12 cellular contexts compared by ENCODE assay signal in genomic region chr17:59761385-59762021, GRCh38. TPM values are rescaled to one million over a fixed set of nuclear protein-coding genes. Genes with fewer than 3 reads are reported as not detected.
DNase-seq lines count a peak whose midpoint lies in the region; ATAC-seq, FAIRE-seq and TF ChIP-seq lines count a peak whose summit lies in the region.
"Had no signal": no experiment of that assay in that cellular context is flagged by ENCODE, and none has a peak within 500 bp of the region (broad histone marks: within the 10 kb centered on the region; RNA-seq: fewer than 3 reads in every experiment).

No MANE protein-coding gene starts in this region.

- no peak overlapping the region for H2AFZ ChIP-seq in keratinocyte (ENCODE audit: control insufficient read depth, low read length)

- peaks cover 71% of the 10 kb centered on the region for H3K4me1 Mint-ChIP-seq in activated naive CD4-positive, alpha-beta T cell treated with anti-CD3 and anti-CD28 coated beads for 36 hours (ENCODE audit: low read depth)
- peaks cover 30% of the 10 kb centered on the region for H3K4me1 Mint-ChIP-seq in activated naive CD8-positive, alpha-beta T cell treated with anti-CD3 and anti-CD28 coated beads, Interleukin-2, amount 10 ng/mL, durations not matched to agents 7 days and 5 days

- TF ChIP-seq CTCF in keratinocyte (optimal IDR thresholded peaks at IDR 0.05 in 1 of 3, IDR thresholded peaks at IDR 0.05 in 1 of 3, conservative IDR thresholded peaks at IDR 0.05 in 1 of 3; ENCODE audit: extremely low read depth in 1 of 3, insufficient read depth in 2 of 3, low read length in 3 of 3), result no peak
- TF ChIP-seq CTCF in tibial artery (IDR thresholded peaks at IDR 0.05), result no peak
- no peak for TF ChIP-seq CTCF in testis (IDR thresholded peaks at IDR 0.05)

- no peak for TF ChIP-seq POLR2A in testis (IDR thresholded peaks at IDR 0.05)

- peak overlapping the region; percentile 40 for H3K4me2 ChIP-seq in keratinocyte (ENCODE audit: control insufficient read depth, extremely low read depth, insufficient read depth, low read depth, low read length)

- CTCF ChIA-PET in activated naive CD4-positive, alpha-beta T cell treated with anti-CD3 and anti-CD28 coated beads for 36 hours (lab: Charles Lee), result interaction anchor here (1.7 to 2.3 kb wide), 2 partner anchors 9 to 98 kb away, joined by 9 to 11 read pairs; no protein-coding TSS in a partner anchor

- no peaks in the 10 kb centered on the region for H3K9me3 Mint-ChIP-seq in activated naive CD4-positive, alpha-beta T cell treated with anti-CD3 and anti-CD28 coated beads for 36 hours
- H3K9me3 Mint-ChIP-seq in activated naive CD8-positive, alpha-beta T cell treated with anti-CD3 and anti-CD28 coated beads, Interleukin-2, amount 10 ng/mL, durations not matched to agents 7 days and 5 days, result peaks cover 8% of the 10 kb centered on the region

- no peak overlapping the region for H3K4me3 ChIP-seq in keratinocyte (ENCODE audit: control insufficient read depth in 2 of 3, extremely low read depth in 1 of 3, insufficient read depth in 2 of 3, low read depth in 1 of 3, low read length in 3 of 3)
- H3K4me3 ChIP-seq in tibial artery, result peak overlapping the region in 1 of 2 donors; percentile 20
- H3K4me3 ChIP-seq in testis, result no peak overlapping the region
- H3K4me3 ChIP-seq: dorsolateral prefrontal cortex, ovary, vagina had no signal

- H3K9ac ChIP-seq in keratinocyte (ENCODE audit: control insufficient read depth, extremely low read depth, insufficient read depth, low read length), result peak overlapping the region; percentile 38

- WGBS in testis, 2 donors, result 69 to 78% methylated on average over 3 of the region's 3 CpGs

- H3K36me3 ChIP-seq in keratinocyte (ENCODE audit: control insufficient read depth in 2 of 2, extremely low read depth in 1 of 2, insufficient read depth in 2 of 2, low read length in 2 of 2) (peaks cover 4 to 8% of the 10 kb centered on the region in 2 experiments), tibial artery (peaks cover 3 to 6% (median 5%) of the 10 kb centered on the region in 3 donors), testis (ENCODE audit: low read depth, missing control alignments) (no peaks in the 10 kb centered on the region)
- H3K36me3 ChIP-seq: ovary, vagina had no signal

- intact Hi-C loops in activated naive CD4-positive, alpha-beta T cell treated with anti-CD3 and anti-CD28 coated beads for 36 hours (cut with micrococcal nuclease), result loop anchor here (1.0 to 10.0 kb wide), 6 partner anchors 7 to 1427 kb away; no protein-coding TSS in a partner anchor
- intact Hi-C loops in tibial artery (cut with DNase I; ENCODE audit: low total_unique reads) (no loop called here), testis (cut with DNase I; ENCODE audit: low total_unique reads) (no loop called here)

- no peak for FAIRE-seq in keratinocyte (lab: Jason Lieb, UNC)

- peak overlapping the region; percentile 98 for H3K27ac Mint-ChIP-seq in activated naive CD4-positive, alpha-beta T cell treated with anti-CD3 and anti-CD28 coated beads for 36 hours
- H3K27ac Mint-ChIP-seq in activated naive CD8-positive, alpha-beta T cell treated with anti-CD3 and anti-CD28 coated beads, Interleukin-2, amount 10 ng/mL, durations not matched to agents 7 days and 5 days, result peak overlapping the region; percentile 43

- no peaks in the 10 kb centered on the region for H4K20me1 ChIP-seq in keratinocyte (ENCODE audit: control insufficient read depth, extremely low read depth, insufficient read depth, low read length)

- H3K79me2 ChIP-seq in keratinocyte (ENCODE audit: control insufficient read depth, insufficient read depth, low read length), result peaks cover 2% of the 10 kb centered on the region

- POLR2A ChIA-PET in activated naive CD8-positive, alpha-beta T cell treated with anti-CD3 and anti-CD28 coated beads, Interleukin-2, amount 10 ng/mL, durations not matched to agents 7 days and 5 days (lab: Charles Lee), result interaction anchor here (0.7 to 2.1 kb wide), 4 partner anchors 65 to 81 kb away, joined by 3 to 5 read pairs (median 3); no protein-coding TSS in a partner anchor

- dilution Hi-C loops in keratinocyte (cut with MboI; ENCODE audit: extremely low pct_ligation_motif_present, low sequenced_read_pairs), result no loop called here

- H3K27ac ChIP-seq in keratinocyte (ENCODE audit: control insufficient read depth, insufficient read depth, low read length) (peak overlapping the region; percentile 93), tibial artery (peak overlapping the region; percentile 42 to 53), testis (no peak overlapping the region)
- H3K27ac ChIP-seq: C4-2B, ovary, vagina had no signal

- H3K4me3 Mint-ChIP-seq in activated naive CD4-positive, alpha-beta T cell treated with anti-CD3 and anti-CD28 coated beads for 36 hours, result peak overlapping the region; percentile 36
- no peak overlapping the region for H3K4me3 Mint-ChIP-seq in activated naive CD8-positive, alpha-beta T cell treated with anti-CD3 and anti-CD28 coated beads, Interleukin-2, amount 10 ng/mL, durations not matched to agents 7 days and 5 days

- ATAC-seq in activated naive CD8-positive, alpha-beta T cell treated with anti-CD3 and anti-CD28 coated beads, Interleukin-2, amount 10 ng/mL, durations not matched to agents 7 days and 5 days (ENCODE audit: low read depth), result no peak
- ATAC-seq in GM21825 (IDR thresholded peaks at IDR 0.05; ENCODE audit: unreplicated experiment), result no peak

- no peaks in the 10 kb centered on the region for H3K27me3 ChIP-seq in keratinocyte (ENCODE audit: control insufficient read depth, extremely low read depth, insufficient read depth, low read length)
- H3K27me3 ChIP-seq in tibial artery, result no peaks in the 10 kb centered on the region
- H3K27me3 ChIP-seq in testis, result no peaks in the 10 kb centered on the region
- H3K27me3 ChIP-seq: dorsolateral prefrontal cortex, ovary, vagina had no signal

- no peaks in the 10 kb centered on the region for H3K27me3 Mint-ChIP-seq in activated naive CD4-positive, alpha-beta T cell treated with anti-CD3 and anti-CD28 coated beads for 36 hours (ENCODE audit: low read depth)
- H3K27me3 Mint-ChIP-seq in activated naive CD8-positive, alpha-beta T cell treated with anti-CD3 and anti-CD28 coated beads, Interleukin-2, amount 10 ng/mL, durations not matched to agents 7 days and 5 days, result no peaks in the 10 kb centered on the region

- no peaks in the 10 kb centered on the region for H3K9me3 ChIP-seq in keratinocyte (ENCODE audit: control insufficient read depth, low read depth, low read length)
- no peaks in the 10 kb centered on the region for H3K9me3 ChIP-seq in tibial artery
- no peaks in the 10 kb centered on the region for H3K9me3 ChIP-seq in testis
- H3K9me3 ChIP-seq: ovary, vagina had no signal

- peaks cover 39% of the 10 kb centered on the region for H3K4me1 ChIP-seq in keratinocyte (ENCODE audit: control insufficient read depth, extremely low read depth, insufficient read depth, low read length)
- peaks cover 0 to 47% (median 4%) of the 10 kb centered on the region in 4 donors for H3K4me1 ChIP-seq in tibial artery
- H3K4me1 ChIP-seq in testis, result no peaks in the 10 kb centered on the region

- no peaks in the 10 kb centered on the region for H3K9me1 ChIP-seq in keratinocyte (ENCODE audit: control insufficient read depth, extremely low read depth, insufficient read depth, low read length)

- DNase-seq in activated naive CD4-positive, alpha-beta T cell treated with anti-CD3 and anti-CD28 coated beads for 36 hours, result no peak
- no peak for DNase-seq in activated naive CD4-positive, alpha-beta T cell treated with anti-CD3 and anti-CD28 coated beads, Interleukin-2, amount 50 U/mL, for 16 hours
- no peak for DNase-seq in activated naive CD8-positive, alpha-beta T cell treated with anti-CD3 and anti-CD28 coated beads, Interleukin-2, amount 10 ng/mL, durations not matched to agents 7 days and 5 days
- no peak for DNase-seq in keratinocyte (ENCODE audit: low read depth, low spot score)
- no peak for DNase-seq in tibial artery
- DNase-seq in DMS79 treated with DMSO at 0.1 percent for 48 hours (lab: John Stamatoyannopoulos, UW), result no peak
- DNase-seq in testis, result no peak
- DNase-seq: dorsolateral prefrontal cortex, ovary had no signal

- peaks cover 43% of the 10 kb centered on the region for H3K36me3 Mint-ChIP-seq in activated naive CD4-positive, alpha-beta T cell treated with anti-CD3 and anti-CD28 coated beads for 36 hours (ENCODE audit: low read depth)
- peaks cover 49% of the 10 kb centered on the region for H3K36me3 Mint-ChIP-seq in activated naive CD8-positive, alpha-beta T cell treated with anti-CD3 and anti-CD28 coated beads, Interleukin-2, amount 10 ng/mL, durations not matched to agents 7 days and 5 days

RNA-seq across cellular contexts. Expression of gene VMP1, which starts 54.0 kb away (rescaled TPM):
- 100 to 1,000 TPM; 423 to 438 TPM for total RNA-seq in activated naive CD4-positive, alpha-beta T cell treated with anti-CD3 and anti-CD28 coated beads for 36 hours
- total RNA-seq in activated naive CD8-positive, alpha-beta T cell treated with anti-CD3 and anti-CD28 coated beads, Interleukin-2, amount 10 ng/mL, durations not matched to agents 7 days and 5 days, result 100 to 1,000 TPM; 114 to 116 TPM
- polyA plus RNA-seq in keratinocyte (90.6 to 326 TPM (median 303 TPM) in 3 replicates), testis (ENCODE audit: insufficient read depth, low read depth, low replicate concordance) (63.1 TPM)
- polyA plus RNA-seq in keratinocyte (2011; ENCODE audit: low read depth), result 196 TPM
- polyA plus RNA-seq in keratinocyte (2011; cell fraction: cytosol; rRNA removed), result 29.5 and 61.2 TPM in 2 replicates
- polyA plus RNA-seq in keratinocyte (2011; cell fraction: nucleus; rRNA removed), result 630 and 768 TPM in 2 replicates
- polyA plus RNA-seq in keratinocyte (2012; ENCODE audit: low replicate concordance), result 78.0 and 222 TPM in 2 replicates
- 132 to 414 TPM (median 326 TPM) in 3 replicates for polyA minus RNA-seq in keratinocyte
- polyA minus RNA-seq in keratinocyte (2011; cell fraction: cytosol; rRNA and poly(A)+ RNA removed), result 47.0 TPM
- 294 and 592 TPM in 2 replicates for polyA minus RNA-seq in keratinocyte (2011; cell fraction: nucleus; rRNA and poly(A)+ RNA removed)
- total RNA-seq in testis, result 100 to 1,000 TPM; 108 to 144 TPM

RNA-seq across cellular contexts. Expression of gene PTRH2, which starts 54.3 kb away (rescaled TPM):
- total RNA-seq in activated naive CD4-positive, alpha-beta T cell treated with anti-CD3 and anti-CD28 coated beads for 36 hours, result 10 to 100 TPM; 19.7 to 24.4 TPM
- 10 to 100 TPM; 16.2 to 17.3 TPM for total RNA-seq in activated naive CD8-positive, alpha-beta T cell treated with anti-CD3 and anti-CD28 coated beads, Interleukin-2, amount 10 ng/mL, durations not matched to agents 7 days and 5 days
- polyA plus RNA-seq in keratinocyte (94.1 to 107 TPM (median 97.0 TPM) in 3 replicates), testis (ENCODE audit: insufficient read depth, low read depth, low replicate concordance) (41.6 TPM)
- polyA plus RNA-seq in keratinocyte (2011; ENCODE audit: low read depth), result 53.6 TPM
- 65.1 and 99.3 TPM in 2 replicates for polyA plus RNA-seq in keratinocyte (2011; cell fraction: cytosol; rRNA removed)
- polyA plus RNA-seq in keratinocyte (2011; cell fraction: nucleus; rRNA removed), result 131 and 173 TPM in 2 replicates
- polyA plus RNA-seq in keratinocyte (2012; ENCODE audit: low replicate concordance), result 54.0 and 79.9 TPM in 2 replicates
- polyA minus RNA-seq in keratinocyte, result 21.1 to 29.3 TPM (median 27.5 TPM) in 3 replicates
- polyA minus RNA-seq in keratinocyte (2011; cell fraction: cytosol; rRNA and poly(A)+ RNA removed), result 21.5 TPM
- 27.4 and 46.9 TPM in 2 replicates for polyA minus RNA-seq in keratinocyte (2011; cell fraction: nucleus; rRNA and poly(A)+ RNA removed)
- total RNA-seq in testis, result 10 to 100 TPM; 37.7 to 40.5 TPM

Comparison
In these comparisons a context has a peak if more than half of its experiments do, and no peak if none do; other contexts are left out.
1. H3K27ac ChIP-seq: peak in keratinocyte (single experiment) and tibial artery (2 of 2); none in testis (0 of 2).